15 cellular contexts compared by ENCODE assay signal in the genomic region with DNA sequence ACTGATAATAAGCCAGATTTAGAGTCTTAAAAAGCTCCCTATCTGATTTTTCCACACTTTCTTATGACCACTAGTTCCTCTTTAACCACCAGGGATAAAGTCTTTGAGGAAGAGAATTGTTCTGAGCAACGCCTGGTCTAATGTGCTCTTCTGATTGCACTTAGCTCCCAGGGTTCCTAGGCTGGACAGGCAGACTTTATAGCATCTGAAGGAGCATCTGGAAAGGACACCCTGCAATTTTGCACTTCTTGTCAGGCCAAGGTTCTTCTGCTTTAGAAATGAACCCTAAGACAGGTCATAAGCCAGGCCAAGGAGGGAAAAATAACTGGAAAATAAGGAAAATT.
DNase-seq lines count a peak whose midpoint lies in the region; ATAC-seq, FAIRE-seq and TF ChIP-seq lines count a peak whose summit lies in the region.
"Had no signal": no experiment of that assay in that cellular context is flagged by ENCODE, and none has a peak within 500 bp of the region (broad histone marks: within the 10 kb centered on the region; RNA-seq: fewer than 3 reads in every experiment).

No MANE protein-coding gene starts in this region.

- H3K4me1 ChIP-seq in DND-41 (ENCODE audit: insufficient read depth, low read length) (no peaks in the 10 kb centered on the region), aorta (ENCODE audit: control insufficient read depth in 1 of 2, insufficient read depth in 2 of 2, low read length in 2 of 2) (peaks cover 0 to 3% of the 10 kb centered on the region in 2 donors)

- no peaks in the 10 kb centered on the region for H3K4me1 Mint-ChIP-seq in T-helper 17 cell

- no peak for FAIRE-seq in D721Med (lab: Jason Lieb, UNC)
- FAIRE-seq: GM19239 had no signal

- no peaks in the 10 kb centered on the region for H3K27me3 ChIP-seq in DND-41 (ENCODE audit: insufficient read depth, low read length, poor library complexity)
- no peaks in the 10 kb centered on the region for H3K27me3 ChIP-seq in aorta (ENCODE audit: control insufficient read depth in 1 of 2, insufficient read depth in 2 of 2, low read length in 1 of 2)

- no peak overlapping the region for H3K9ac ChIP-seq in DND-41 (ENCODE audit: low read depth, low read length)
- H3K9ac ChIP-seq: GM23248 had no signal

- H3K27ac Mint-ChIP-seq in T-helper 17 cell, result peak overlapping the region; percentile 27

- H3K36me3 ChIP-seq in DND-41 (ENCODE audit: insufficient read depth, low read length) (no peaks in the 10 kb centered on the region), aorta (ENCODE audit: control insufficient read depth in 1 of 2, insufficient read depth in 2 of 2, low read length in 1 of 2) (no peaks in the 10 kb centered on the region)

- H3K9me3 ChIP-seq in DND-41 (ENCODE audit: insufficient read depth, low read length, severe bottlenecking) (no peaks in the 10 kb centered on the region), T-helper 17 cell (ENCODE audit: control insufficient read depth, low read length, poor library complexity, severe bottlenecking) (no peaks in the 10 kb centered on the region), aorta (ENCODE audit: control insufficient read depth, low read length) (no peaks in the 10 kb centered on the region)

- peaks cover under 1% of the 10 kb centered on the region for H3K36me3 Mint-ChIP-seq in T-helper 17 cell (ENCODE audit: low read depth)

- intact Hi-C loops in left colon (cut with DNase I, micrococcal nuclease), result loop anchor here in 1 of 2 donors (10.0 kb wide), 2 partner anchors 638 to 768 kb away; no protein-coding TSS in a partner anchor
- intact Hi-C loops in aorta (cut with DNase I), result loop anchor here (2.0 to 10.0 kb wide), 4 partner anchors 408 to 768 kb away; partner anchors contain the start of gene PELI2 (in 1 of the 2)

- TF ChIP-seq CTCF in 22Rv1 (IDR thresholded peaks at IDR 0.05) (no peak), DND-41 (IDR thresholded peaks at IDR 0.05; ENCODE audit: borderline replicate concordance, extremely low read depth, low read length, poor library complexity, severe bottlenecking) (no peak), D721Med (IDR thresholded peaks at IDR 0.05; ENCODE audit: insufficient read depth, missing control alignments) (no peak)

- H3K4me3 ChIP-seq in DND-41 (ENCODE audit: low read depth in 1 of 2, low read length in 2 of 2) (no peak overlapping the region), aorta (ENCODE audit: low read length in 2 of 2) (no peak overlapping the region)
- H3K4me3 ChIP-seq: GM23248, SK-N-MC had no signal

- H2AFZ ChIP-seq in DND-41 (ENCODE audit: low read depth, low read length), result no peak overlapping the region
- H2AFZ ChIP-seq: GM23248 had no signal

- H3K27ac ChIP-seq in 22Rv1, result peak overlapping the region; percentile 2; the same call in 1 of the 2 replicates
- H3K27ac ChIP-seq in DND-41 (ENCODE audit: low read length), result 0 out of 2 replicates have a peak overlapping the region, but pooled peaks have one; percentile 17
- H3K27ac ChIP-seq in aorta (ENCODE audit: low read depth in 1 of 2, low read length in 2 of 2), result no peak overlapping the region
- H3K27ac ChIP-seq: C4-2B, GM23248, SK-N-MC had no signal

- DNase-seq in DND-41 (no peak), T-helper 17 cell (no peak), left colon (no peak), aorta (no peak), D721Med (ENCODE audit: insufficient read length, low spot score) (no peak)
- no peak for DNase-seq in stimulated activated CD4-positive, alpha-beta T cell treated with anti-CD3 and anti-CD28 coated beads, Interleukin-2, amount 100 ng/mL, for 24 hours
- DNase-seq in activated CD4-positive, CD25-positive, alpha-beta regulatory T cell (lab: John Stamatoyannopoulos, UW), result no peak
- DNase-seq: GDM1; HCEC 1CT; NK-92 treated with Interleukin-12 subunit alpha and Interleukin-12 subunit beta, amount 100 ng/mL, for 24 hours had no signal

- H3K27me3 Mint-ChIP-seq in T-helper 17 cell, result no peaks in the 10 kb centered on the region

- H3K4me2 ChIP-seq in DND-41 (ENCODE audit: insufficient read depth, low read length), result no peak overlapping the region

- H3K79me2 ChIP-seq in DND-41 (ENCODE audit: insufficient read depth, low read length), result no peaks in the 10 kb centered on the region

- ATAC-seq in DND-41 (ENCODE audit: insufficient read depth, low read depth) (no peak), T-helper 17 cell (no peak), left colon (peak; percentile 81), aorta (ENCODE audit: low FRiP score) (no peak)

- WGBS in aorta, 2 donors, result 82 to 84% methylated on average over 1 of the region's 1 CpG

- H4K20me1 ChIP-seq in DND-41 (ENCODE audit: insufficient read depth, low read length), result no peaks in the 10 kb centered on the region

- no peak overlapping the region for H3K4me3 Mint-ChIP-seq in T-helper 17 cell

Comparison
In these comparisons a context has a peak if more than half of its experiments do, and no peak if none do; other contexts are left out.
1. H3K27ac ChIP-seq: peak in 22Rv1 (single experiment) and DND-41 (single experiment); none in aorta (0 of 2).